8 cellular contexts compared by ENCODE assay signal in genomic region chr20:17226410-17227198, GRCh38.
DNase-seq lines count a peak whose midpoint lies in the region; ATAC-seq lines count a peak whose summit lies in the region.

Gene PCSK2 (plus strand): TSS chr20:17227040. CDS start chr20:17227306, 266 bp downstream.

- ATAC-seq in GM18861 (IDR thresholded peaks at IDR 0.05; ENCODE audit: unreplicated experiment), result no peak
- no peak for ATAC-seq in HG03175 (IDR thresholded peaks at IDR 0.05; ENCODE audit: unreplicated experiment)

- H3K4me3 ChIP-seq in iPS-11a (ENCODE audit: low read depth, low read length) (peak within 1 kb of the TSS; percentile 52), skeletal muscle cell (ENCODE audit: low read depth, low read length) (peak within 1 kb of the TSS; percentile 39)

- DNase-seq in D341Med (ENCODE audit: low spot score), result peak; percentile 91
- peak; percentile 45 for DNase-seq in NCI-H187 treated with DMSO at 0.1 percent for 48 hours (lab: John Stamatoyannopoulos, UW)
- peak; percentile 81 for DNase-seq in astrocyte of the hippocampus (ENCODE audit: low read depth, low spot score)
- DNase-seq in skeletal muscle cell (ENCODE audit: low read depth), result peak; percentile 7
- no peak for DNase-seq in stimulated activated CD4-positive, alpha-beta T cell treated with anti-CD3 and anti-CD28 coated beads, Interleukin-4, amount 100 ng/mL, for 4 hours

Comparison
In these comparisons a context has a peak if more than half of its experiments do, and no peak if none do; other contexts are left out.
1. DNase-seq: peak in D341Med (single experiment), NCI-H187 treated with DMSO at 0.1 percent for 48 hours (single experiment), astrocyte of the hippocampus (single experiment) and skeletal muscle cell (single experiment); none in stimulated activated CD4-positive, alpha-beta T cell treated with anti-CD3 and anti-CD28 coated beads, Interleukin-4, amount 100 ng/mL, for 4 hours (0 of 2).